In the genomic region with DNA sequence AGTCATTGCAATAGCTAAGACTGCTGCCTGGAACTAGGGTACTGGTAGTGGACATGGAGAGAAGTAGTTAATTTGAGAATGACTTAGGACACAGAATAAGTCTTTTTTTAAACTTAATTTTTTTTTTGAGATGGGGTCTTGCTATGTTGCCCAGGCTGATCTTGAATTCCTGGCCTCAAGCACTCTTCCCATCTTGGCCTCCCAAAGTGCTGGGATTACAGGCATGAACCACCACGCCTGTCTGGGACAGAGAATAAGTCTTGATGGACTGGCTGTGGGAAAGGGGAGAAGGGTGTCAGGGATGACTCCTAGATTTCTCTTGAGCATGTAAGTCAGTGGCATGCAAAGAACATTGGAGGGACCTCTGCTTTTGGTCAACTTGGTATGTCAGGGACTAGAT, we compare ENCODE assay signal across 25 cellular contexts. TPM values are rescaled to one million over a fixed set of nuclear protein-coding genes. Genes with fewer than 3 reads are reported as not detected.
A peak's percentile ranks its signal among the peaks of the same experiment; 100 is the strongest.
DNase-seq lines count a peak whose midpoint lies in the region; ATAC-seq, FAIRE-seq and TF ChIP-seq lines count a peak whose summit lies in the region.
"Had no signal": no experiment of that assay in that cellular context is flagged by ENCODE, and none has a peak within 500 bp of the region (broad histone marks: within the 10 kb centered on the region; RNA-seq: fewer than 3 reads in every experiment).

No MANE protein-coding gene starts in this region.

- no peak overlapping the region for H3K4me2 ChIP-seq in HepG2 (ENCODE audit: low read depth, low read length)
- H3K4me2 ChIP-seq: A549; BLaER1 treated with 17β-estradiol and CSF1 and Interleukin-3, amounts not matched to agents 10 nM and 100 nM had no signal

- H2AFZ ChIP-seq in HepG2 (ENCODE audit: low read length), result no peak overlapping the region

- no peaks in the 10 kb centered on the region for H3K4me1 ChIP-seq in HepG2 (ENCODE audit: insufficient read depth, low read length)
- no peaks in the 10 kb centered on the region for H3K4me1 ChIP-seq in right lobe of liver
- H3K4me1 ChIP-seq: A549; BLaER1 treated with 17β-estradiol and CSF1 and Interleukin-3, amounts not matched to agents 10 nM and 100 nM; Caco-2 had no signal

- H3K36me3 ChIP-seq in HepG2 (replicated peaks in 1 of 2; ENCODE audit: control insufficient read depth in 1 of 2, insufficient read depth in 2 of 2, low read length in 2 of 2), result peaks cover 0 to 3% of the 10 kb centered on the region in 2 experiments; a peak in 1 of 5 replicates
- H3K36me3 ChIP-seq in right lobe of liver, result no peaks in the 10 kb centered on the region

- DNase-seq in HepG2 (ENCODE audit: low spot score) (no peak), right lobe of liver (no peak), epithelial cell of esophagus (ENCODE audit: low read depth) (peak; percentile 4), HEK293T (ENCODE audit: extremely low spot score) (no peak), GM10266 (ENCODE audit: extremely low spot score) (no peak)
- DNase-seq in stimulated activated CD4-positive, alpha-beta T cell treated with anti-CD3 and anti-CD28 coated beads, Interleukin-15, amount 100 ng/mL, for 24 hours, result no peak
- DNase-seq: AML-193; Caco-2; CD4-positive, alpha-beta T cell; CD8-positive, alpha-beta T cell; DMS 273 treated with DMSO at 0.1 percent for 48 hours; DMS153; DMS53; DMS79; DND-41; EL; GDM1 had no signal

- H3K27me3 ChIP-seq in HepG2 (ENCODE audit: control insufficient read depth in 1 of 2, insufficient read depth in 2 of 2, low read length in 2 of 2) (no peaks in the 10 kb centered on the region), right lobe of liver (no peaks in the 10 kb centered on the region)
- H3K27me3 ChIP-seq: BLaER1 treated with 17β-estradiol and CSF1 and Interleukin-3, amounts not matched to agents 10 nM and 100 nM had no signal

- CTCF ChIA-PET in HepG2 (lab: Yijun Ruan, JAX; ENCODE audit: low intra/inter-chr PET ratio, low total read pairs), result no interaction called here
- CTCF ChIA-PET in HEK293T (lab: Yijun Ruan, JAX), result no interaction called here

- TF ChIP-seq CTCF in HepG2 (CRISPR knock-in tag; IDR thresholded peaks at IDR 0.05), result no peak
- TF ChIP-seq CTCF in right lobe of liver (IDR thresholded peaks at IDR 0.05), result no peak
- TF ChIP-seq CTCF in epithelial cell of esophagus (IDR thresholded peaks at IDR 0.05; ENCODE audit: insufficient read depth, low read depth, low read length, missing control alignments), result no peak
- TF ChIP-seq CTCF in GM10266 (IDR thresholded peaks at IDR 0.05; ENCODE audit: control insufficient read depth, insufficient read depth, low read depth, missing control alignments), result no peak

- no peak overlapping the region for H3K9ac ChIP-seq in HepG2 (ENCODE audit: insufficient read depth, low read depth, low read length)
- H3K9ac ChIP-seq: BLaER1 treated with 17β-estradiol and CSF1 and Interleukin-3, amounts not matched to agents 10 nM and 100 nM had no signal

- peak overlapping the region; percentile 23 for H3K27ac Mint-ChIP-seq in dendritic cell treated with granulocyte-macrophage colony-stimulating factor and Interleukin-4, amounts not matched to agents 40 ng/mL and 50 ng/mL, for 4 days
- H3K27ac Mint-ChIP-seq: B cell; CD4-positive, alpha-beta T cell; CD8-positive, alpha-beta T cell had no signal

- FAIRE-seq in HepG2 (lab: Jason Lieb, UNC), result no peak
- FAIRE-seq: A549, GM12891, GM19239 had no signal

- BruUV-seq in HepG2 (replicated peaks; lab: Mats Ljungman, UMichigan), result no TSS peak

- H3K4me3 Mint-ChIP-seq in dendritic cell treated with granulocyte-macrophage colony-stimulating factor and Interleukin-4, amounts not matched to agents 40 ng/mL and 50 ng/mL, for 4 days, result no peak overlapping the region
- H3K4me3 Mint-ChIP-seq: B cell; CD4-positive, alpha-beta T cell; CD8-positive, alpha-beta T cell had no signal

- no peak for TF ChIP-seq POLR2A in HepG2 (IDR thresholded peaks at IDR 0.05; ENCODE audit: insufficient read depth in 1 of 2, low read depth in 2 of 2, low read length in 2 of 2)
- no peak for TF ChIP-seq POLR2A in right lobe of liver (IDR thresholded peaks at IDR 0.05)

- no peak overlapping the region for H3K4me3 ChIP-seq in HepG2 (replicated peaks in 1 of 3; ENCODE audit: insufficient read depth in 1 of 3, low read depth in 2 of 3, low read length in 3 of 3)
- H3K4me3 ChIP-seq in right lobe of liver, result no peak overlapping the region
- H3K4me3 ChIP-seq in epithelial cell of esophagus (ENCODE audit: low read length), result no peak overlapping the region
- H3K4me3 ChIP-seq: A549; BLaER1 treated with 17β-estradiol and CSF1 and Interleukin-3, amounts not matched to agents 10 nM and 100 nM had no signal

- TF ChIP-seq RAD21 in HepG2 (CRISPR knock-in tag; IDR thresholded peaks at IDR 0.05), result no peak

- H3K79me2 ChIP-seq in HepG2 (ENCODE audit: insufficient read depth, low read length), result no peaks in the 10 kb centered on the region

- intact Hi-C loops in HepG2 (cut with micrococcal nuclease; ENCODE audit: unreplicated experiment), result no loop called here
- intact Hi-C loops in right lobe of liver (cut with DNase I), result no loop called here
- intact Hi-C loops in dendritic cell treated with granulocyte-macrophage colony-stimulating factor and Interleukin-4, amounts not matched to agents 40 ng/mL and 50 ng/mL, for 4 days (cut with micrococcal nuclease), result no loop called here

- H3K27ac ChIP-seq in HepG2 (ENCODE audit: extremely low read length, insufficient read depth, low read length), result no peak overlapping the region
- H3K27ac ChIP-seq in right lobe of liver, result no peak overlapping the region
- H3K27ac ChIP-seq: 22Rv1; A549; BLaER1 treated with 17β-estradiol and CSF1 and Interleukin-3, amounts not matched to agents 10 nM and 100 nM; C4-2B had no signal

- no peaks in the 10 kb centered on the region for H3K36me3 Mint-ChIP-seq in dendritic cell treated with granulocyte-macrophage colony-stimulating factor and Interleukin-4, amounts not matched to agents 40 ng/mL and 50 ng/mL, for 4 days (ENCODE audit: low read depth)

- no peaks in the 10 kb centered on the region for H4K20me1 ChIP-seq in HepG2 (ENCODE audit: insufficient read depth, low read length)
- H4K20me1 ChIP-seq: BLaER1 treated with 17β-estradiol and CSF1 and Interleukin-3, amounts not matched to agents 10 nM and 100 nM had no signal

- TF ChIP-seq EP300 in HepG2 (IDR thresholded peaks at IDR 0.05; ENCODE audit: low read depth in 2 of 2, low read length in 2 of 2) (no peak), HepG2 (CRISPR knock-in tag; IDR thresholded peaks at IDR 0.05; ENCODE audit: borderline replicate concordance) (no peak)

- ATAC-seq in HepG2 (no peak), right lobe of liver (no peak)
- ATAC-seq: A549; CD8-positive, alpha-beta T cell had no signal

- in situ Hi-C loops in HepG2 (cut with HindIII; ENCODE audit: extremely low pct_ligation_motif_present, low pct_unique_long_range_greater_than_20kb), result no loop called here

- H3K9me3 Mint-ChIP-seq in dendritic cell treated with granulocyte-macrophage colony-stimulating factor and Interleukin-4, amounts not matched to agents 40 ng/mL and 50 ng/mL, for 4 days, result no peaks in the 10 kb centered on the region
- H3K9me3 Mint-ChIP-seq: CD4-positive, alpha-beta T cell; CD8-positive, alpha-beta T cell had no signal

- 100% methylated on average over 1 of the region's 1 CpG for WGBS in HepG2 (ENCODE audit: low lambda C conversion rate)
- 88% methylated on average over 1 of the region's 1 CpG for WGBS in right lobe of liver (ENCODE audit: insufficient coverage, low coverage, low lambda C conversion rate, missing lambda C conversion rate)

- H3K27me3 Mint-ChIP-seq in dendritic cell treated with granulocyte-macrophage colony-stimulating factor and Interleukin-4, amounts not matched to agents 40 ng/mL and 50 ng/mL, for 4 days, result no peaks in the 10 kb centered on the region
- H3K27me3 Mint-ChIP-seq: B cell; CD4-positive, alpha-beta T cell had no signal

- POLR2A ChIA-PET in HepG2 (lab: Yijun Ruan, JAX), result no interaction called here
- POLR2A ChIA-PET in HEK293T (lab: Yijun Ruan, JAX), result no interaction called here

- no peaks in the 10 kb centered on the region for H3K9me3 ChIP-seq in HepG2 (ENCODE audit: low read length)
- no peaks in the 10 kb centered on the region for H3K9me3 ChIP-seq in right lobe of liver
- H3K9me3 ChIP-seq: Caco-2 had no signal

- H3K4me1 Mint-ChIP-seq in dendritic cell treated with granulocyte-macrophage colony-stimulating factor and Interleukin-4, amounts not matched to agents 40 ng/mL and 50 ng/mL, for 4 days (ENCODE audit: low read depth), result peaks cover 19% of the 10 kb centered on the region
- H3K4me1 Mint-ChIP-seq: B cell had no signal

RNA-seq across cellular contexts. Expression of a gene that starts 42.9 kb away (rescaled TPM):
- 23.3 and 30.8 TPM in 2 replicates for total RNA-seq in HepG2 (2016; rRNA removed; fragmentation: Illumina TruSeq; extraction: Trizol)
- 4.7 and 6.4 TPM in 2 replicates for total RNA-seq in HepG2 (2016; cell fraction: cytosol; rRNA removed; fragmentation: Illumina TruSeq; extraction: Trizol; ENCODE audit: low read depth)
- 24.3 and 31.4 TPM in 2 replicates for total RNA-seq in HepG2 (2016; cell fraction: insoluble cytoplasmic fraction; rRNA removed; fragmentation: Illumina TruSeq; extraction: Trizol)
- 15.5 and 17.5 TPM in 2 replicates for total RNA-seq in HepG2 (2016; cell fraction: membrane; rRNA removed; fragmentation: Illumina TruSeq; extraction: Trizol)
- total RNA-seq in HepG2 (2016; cell fraction: nucleus; rRNA removed; fragmentation: Illumina TruSeq; extraction: Trizol), result 14.2 and 14.4 TPM in 2 replicates
- polyA plus RNA-seq in HepG2 (2011; rRNA removed), result 8.8 and 11.4 TPM in 2 replicates
- polyA plus RNA-seq in HepG2 (2011; cell fraction: cytosol; rRNA removed), result 6.4 and 7.9 TPM in 2 replicates
- 2.7 and 3.3 TPM in 2 replicates for polyA plus RNA-seq in HepG2 (2011; cell fraction: nucleus; rRNA removed)
- 6.1 and 7.8 TPM in 2 replicates for polyA plus RNA-seq in HepG2 (2012)
- 2.0 and 2.3 TPM in 2 replicates for polyA plus RNA-seq in HepG2 (2016; cell fraction: cytosol; fragmentation: Illumina TruSeq; extraction: Trizol; ENCODE audit: low read depth)
- polyA plus RNA-seq in HepG2 (2016; cell fraction: insoluble cytoplasmic fraction; fragmentation: Illumina TruSeq; extraction: Trizol; ENCODE audit: low read depth), result 27.2 and 31.1 TPM in 2 replicates
- 7.5 and 8.9 TPM in 2 replicates for polyA plus RNA-seq in HepG2 (2016; cell fraction: membrane; fragmentation: Illumina TruSeq; extraction: Trizol; ENCODE audit: low read depth)
- polyA plus RNA-seq in HepG2 (2016; cell fraction: nucleus; fragmentation: Illumina TruSeq; extraction: Trizol; ENCODE audit: insufficient read depth, low read depth), result 15.2 and 16.2 TPM in 2 replicates
- polyA minus RNA-seq in HepG2 (2011; rRNA and poly(A)+ RNA removed; ENCODE audit: low replicate concordance), result 15.3 and 20.7 TPM in 2 replicates
- 4.3 and 7.2 TPM in 2 replicates for polyA minus RNA-seq in HepG2 (2011; cell fraction: cytosol; rRNA and poly(A)+ RNA removed)
- polyA minus RNA-seq in HepG2 (2011; cell fraction: nucleus; rRNA and poly(A)+ RNA removed), result 8.8 and 10.3 TPM in 2 replicates
- total RNA-seq in right lobe of liver, result 10 to 100 TPM in 1 of 6 experiments, 1 to 10 TPM in 5; 2.3 to 59.5 (median 4.8) TPM

RNA-seq across cellular contexts. Expression of a gene that starts 43.4 kb away (rescaled TPM):
- total RNA-seq in HepG2 (2016; rRNA removed; fragmentation: Illumina TruSeq; extraction: Trizol) (49.9 and 71.6 TPM in 2 replicates), right lobe of liver (100 to 1,000 TPM in 5 of 6 experiments, 10 to 100 TPM in 1; 99.1 to 449 (median 221) TPM)
- total RNA-seq in HepG2 (2016; cell fraction: cytosol; rRNA removed; fragmentation: Illumina TruSeq; extraction: Trizol; ENCODE audit: low read depth), result 2.8 and 3.1 TPM in 2 replicates
- 48.5 and 65.6 TPM in 2 replicates for total RNA-seq in HepG2 (2016; cell fraction: insoluble cytoplasmic fraction; rRNA removed; fragmentation: Illumina TruSeq; extraction: Trizol)
- total RNA-seq in HepG2 (2016; cell fraction: membrane; rRNA removed; fragmentation: Illumina TruSeq; extraction: Trizol), result 7.8 and 9.3 TPM in 2 replicates
- 23.1 and 25.7 TPM in 2 replicates for total RNA-seq in HepG2 (2016; cell fraction: nucleus; rRNA removed; fragmentation: Illumina TruSeq; extraction: Trizol)
- 18.5 and 26.9 TPM in 2 replicates for polyA plus RNA-seq in HepG2 (2011; rRNA removed)
- 14.8 and 16.9 TPM in 2 replicates for polyA plus RNA-seq in HepG2 (2011; cell fraction: cytosol; rRNA removed)
- 6.1 and 8.5 TPM in 2 replicates for polyA plus RNA-seq in HepG2 (2011; cell fraction: nucleus; rRNA removed)
- 6.4 and 21.1 TPM in 2 replicates for polyA plus RNA-seq in HepG2 (2012)
- 1.5 and 1.9 TPM in 2 replicates for polyA plus RNA-seq in HepG2 (2016; cell fraction: cytosol; fragmentation: Illumina TruSeq; extraction: Trizol; ENCODE audit: low read depth)
- polyA plus RNA-seq in HepG2 (2016; cell fraction: insoluble cytoplasmic fraction; fragmentation: Illumina TruSeq; extraction: Trizol; ENCODE audit: low read depth), result 41.3 and 47.7 TPM in 2 replicates
- 3.2 and 3.8 TPM in 2 replicates for polyA plus RNA-seq in HepG2 (2016; cell fraction: membrane; fragmentation: Illumina TruSeq; extraction: Trizol; ENCODE audit: low read depth)
- 18.3 and 21.1 TPM in 2 replicates for polyA plus RNA-seq in HepG2 (2016; cell fraction: nucleus; fragmentation: Illumina TruSeq; extraction: Trizol; ENCODE audit: insufficient read depth, low read depth)
- polyA minus RNA-seq in HepG2 (2011; rRNA and poly(A)+ RNA removed; ENCODE audit: low replicate concordance), result 14.9 and 55.6 TPM in 2 replicates
- 25.7 and 29.4 TPM in 2 replicates for polyA minus RNA-seq in HepG2 (2011; cell fraction: cytosol; rRNA and poly(A)+ RNA removed)
- 14.8 and 18.8 TPM in 2 replicates for polyA minus RNA-seq in HepG2 (2011; cell fraction: nucleus; rRNA and poly(A)+ RNA removed)
